Comparison of ENCODE assay signal across 26 cellular contexts in the genomic region with DNA sequence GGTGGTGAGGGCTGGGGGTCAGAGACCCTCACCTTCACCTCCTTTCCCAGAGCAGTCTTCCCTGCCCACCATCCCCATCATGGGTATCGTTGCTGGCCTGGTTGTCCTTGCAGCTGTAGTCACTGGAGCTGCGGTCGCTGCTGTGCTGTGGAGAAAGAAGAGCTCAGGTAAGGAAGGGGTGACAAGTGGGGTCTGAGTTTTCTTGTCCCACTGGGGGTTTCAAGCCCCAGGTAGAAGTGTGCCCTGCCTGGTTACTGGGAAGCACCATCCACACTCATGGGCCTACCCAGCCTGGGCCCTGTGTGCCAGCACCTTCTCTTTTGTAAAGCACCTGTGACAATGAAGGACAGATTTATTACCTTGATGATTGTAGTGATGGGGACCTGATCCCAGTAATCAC. TPM values are rescaled to one million over a fixed set of nuclear protein-coding genes. Genes with fewer than 3 reads are reported as not detected.
DNase-seq lines count a peak whose midpoint lies in the region; ATAC-seq and TF ChIP-seq lines count a peak whose summit lies in the region.
"Had no signal": no experiment of that assay in that cellular context is flagged by ENCODE, and none has a peak within 500 bp of the region (broad histone marks: within the 10 kb centered on the region; RNA-seq: fewer than 3 reads in every experiment).

No MANE protein-coding gene starts in this region.

- ATAC-seq in Right ventricle myocardium inferior, result no peak
- ATAC-seq: A549; CD8-positive, alpha-beta T cell; GM12878 had no signal

- H3K4me3 ChIP-seq in right atrium auricular region, result no peak overlapping the region
- no peak overlapping the region for H3K4me3 ChIP-seq in esophagus muscularis mucosa
- H3K4me3 ChIP-seq: A549, BLaER1, GM12878 had no signal

- no peak for TF ChIP-seq POLR2A in esophagus muscularis mucosa (IDR thresholded peaks at IDR 0.05; ENCODE audit: low read depth)

- TF ChIP-seq CTCF in right atrium auricular region (IDR thresholded peaks at IDR 0.05) (no peak), esophagus muscularis mucosa (IDR thresholded peaks at IDR 0.05) (no peak)

- H3K9me3 ChIP-seq in right atrium auricular region (no peaks in the 10 kb centered on the region), esophagus muscularis mucosa (no peaks in the 10 kb centered on the region)
- H3K9me3 ChIP-seq: A549, BE2C, BLaER1, Caco-2 had no signal

- 100% methylated on average over 2 of the region's 3 CpGs for WGBS in esophagus muscularis mucosa

- H3K27me3 ChIP-seq in right atrium auricular region (peaks cover 6% of the 10 kb centered on the region in 2 donors), esophagus muscularis mucosa (peaks cover 0 to 59% (median 16%) of the 10 kb centered on the region in 4 donors)

- peaks cover 0 to 13% of the 10 kb centered on the region in 2 donors for H3K4me1 ChIP-seq in right atrium auricular region
- H3K4me1 ChIP-seq in esophagus muscularis mucosa, result peaks cover 10 to 14% (median 12%) of the 10 kb centered on the region in 4 donors
- H3K4me1 ChIP-seq: A549, BE2C, BLaER1, Caco-2 had no signal

- no peaks in the 10 kb centered on the region for H3K36me3 ChIP-seq in right atrium auricular region
- H3K36me3 ChIP-seq in esophagus muscularis mucosa, result no peaks in the 10 kb centered on the region
- H3K36me3 ChIP-seq: BE2C, BLaER1 had no signal

- intact Hi-C loops in Right ventricle myocardium inferior (cut with DNase I), result no loop called here
- intact Hi-C loops in esophagus muscularis mucosa (cut with DNase I), result loop anchor here (10.0 kb wide), 1 partner anchor 95 kb away; no protein-coding TSS in a partner anchor
- intact Hi-C loops in posterior vena cava (cut with DNase I), result loop anchor here (5.0 to 10.0 kb wide), 2 partner anchors 85 to 92 kb away; no protein-coding TSS in a partner anchor

- no peak for TF ChIP-seq EP300 in esophagus muscularis mucosa (IDR thresholded peaks at IDR 0.05)

- H3K27ac ChIP-seq in right atrium auricular region, result no peak overlapping the region
- H3K27ac ChIP-seq in esophagus muscularis mucosa (replicated peaks in 1 of 4), result no peak overlapping the region
- H3K27ac ChIP-seq: 22Rv1, A549, BLaER1 had no signal

- peak; percentile 55 for DNase-seq in Right ventricle myocardium inferior (ENCODE audit: missing footprints)
- DNase-seq in right atrium auricular region (ENCODE audit: low spot score), result no peak
- DNase-seq in esophagus muscularis mucosa (ENCODE audit: extremely low spot score), result peak; percentile 75
- DNase-seq in posterior vena cava (ENCODE audit: low spot score), result peak; percentile 26
- no peak for DNase-seq in DMS 273 treated with DMSO at 0.1 percent for 48 hours (lab: John Stamatoyannopoulos, UW)
- DNase-seq in HuH-7.5 (ENCODE audit: low spot score), result no peak
- DNase-seq: AML-193; BE2C; C1 segment of cervical spinal cord; Caco-2; Calu3; CD4-positive, CD25-positive, alpha-beta regulatory T cell; CD8-positive, alpha-beta T cell; DMS153; DMS53; DMS79; DND-41; EL; GDM1 had no signal

RNA-seq across cellular contexts. Expression of gene HLA-G, which starts 2.1 kb away (rescaled TPM):
- not detected for total RNA-seq in Right ventricle myocardium inferior
- total RNA-seq in right atrium auricular region, result not detected
- total RNA-seq in esophagus muscularis mucosa, result not detected
- total RNA-seq in posterior vena cava, result under 1 TPM in 1 of 2 donors, not detected in 1; 0.19 TPM
- total RNA-seq: A172, Caco-2, Daoy, G401 had no signal

Comparison
In these comparisons a context has a peak if more than half of its experiments do, and no peak if none do; other contexts are left out.
1. DNase-seq: peak in Right ventricle myocardium inferior (single experiment), esophagus muscularis mucosa (single experiment) and posterior vena cava (single experiment); none in right atrium auricular region (single experiment), DMS 273 treated with DMSO at 0.1 percent for 48 hours (single experiment) and HuH-7.5 (single experiment).